In the genomic region with DNA sequence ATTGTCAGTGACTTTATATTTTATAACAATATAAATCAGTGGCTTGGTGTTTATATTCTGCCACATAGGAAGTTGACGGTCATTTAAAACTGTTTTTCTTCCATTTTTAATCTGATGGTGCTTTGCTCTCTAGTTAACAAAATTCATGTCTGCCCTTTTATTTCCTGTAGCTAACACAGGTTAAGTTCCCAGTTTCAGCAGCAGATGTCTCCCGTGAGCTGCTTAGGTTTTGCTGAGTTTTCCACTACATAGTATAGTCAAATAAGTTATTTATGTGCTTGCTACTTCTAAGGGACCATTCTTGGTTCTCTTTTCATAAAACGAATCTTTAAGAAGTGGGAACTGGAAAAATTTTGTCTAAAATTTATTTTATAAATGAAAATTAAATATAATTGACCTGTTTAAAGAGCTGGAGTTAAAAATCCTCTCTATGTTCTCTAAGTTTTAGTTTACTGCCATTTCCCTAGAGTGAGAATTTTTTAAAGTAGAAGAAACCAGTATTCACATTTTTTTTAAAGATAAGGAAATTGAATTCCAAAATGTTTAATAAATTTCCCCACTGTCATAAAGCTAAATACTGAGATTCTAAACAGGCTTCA, we compare ENCODE assay signal across 8 cellular contexts. TPM values are rescaled to one million over a fixed set of nuclear protein-coding genes. Genes with fewer than 3 reads are reported as not detected.
DNase-seq lines count a peak whose midpoint lies in the region; ATAC-seq and TF ChIP-seq lines count a peak whose summit lies in the region.

No MANE protein-coding gene starts in this region.

- H3K27ac Mint-ChIP-seq in neural crest cell (ENCODE audit: unreplicated experiment) = no peak overlapping the region

- DNase-seq in A172 (ENCODE audit: low spot score) = peak; percentile 55
- peak; percentile 44 for DNase-seq in GM12864 (ENCODE audit: low read depth)
- DNase-seq in NOMO-1 treated with DMSO at 0.1 percent for 48 hours (lab: John Stamatoyannopoulos, UW; ENCODE audit: unreplicated experiment) = peak; percentile 69
- peak; percentile 54 for DNase-seq in activated T-cell treated with anti-CD3 and anti-CD28 coated beads for 4 hours
- DNase-seq in fibroblast of gingiva (ENCODE audit: low read depth) = peak; percentile 61
- peak; percentile 54 for DNase-seq in neural crest cell (ENCODE audit: low read depth, low spot score)
- DNase-seq in thoracic aorta (ENCODE audit: low spot score) = peak; percentile 11

- no peak overlapping the region for H3K4me3 Mint-ChIP-seq in neural crest cell

- peaks cover 18 to 24% of the 10 kb centered on the region in 2 donors for H3K4me1 ChIP-seq in thoracic aorta (ENCODE audit: control insufficient read depth in 1 of 2, low read depth in 2 of 2)

- H3K36me3 Mint-ChIP-seq in neural crest cell (ENCODE audit: low read depth) = peaks cover 12% of the 10 kb centered on the region

- H3K4me3 ChIP-seq in GM12864 (ENCODE audit: low read depth, low read length) (no peak overlapping the region), thoracic aorta (no peak overlapping the region)

- ATAC-seq in HG03064 (IDR thresholded peaks at IDR 0.05; ENCODE audit: low read depth, unreplicated experiment) (peak; percentile 81), thoracic aorta (ENCODE audit: insufficient number of reproducible peaks, low FRiP score, low read depth) (peak; percentile 67)

- no peaks in the 10 kb centered on the region for H3K9me3 Mint-ChIP-seq in neural crest cell

- H3K27me3 ChIP-seq in thoracic aorta (replicated peaks; ENCODE audit: insufficient read depth) = no peaks in the 10 kb centered on the region

- H3K27ac ChIP-seq in thoracic aorta = peak overlapping the region; percentile 51 to 62

- peaks cover 16% of the 10 kb centered on the region for H3K36me3 ChIP-seq in thoracic aorta

- no peaks in the 10 kb centered on the region for H3K4me1 Mint-ChIP-seq in neural crest cell

- TF ChIP-seq CTCF in GM12864 (IDR thresholded peaks at IDR 0.05; ENCODE audit: low read depth, low read length, missing control alignments) (peak; percentile 76), neural crest cell (conservative IDR thresholded peaks at IDR 0.05) (peak; percentile 85), thoracic aorta (IDR thresholded peaks at IDR 0.05) (peak; percentile 85)

- H3K27me3 Mint-ChIP-seq in neural crest cell (ENCODE audit: low read depth) = no peaks in the 10 kb centered on the region

- H3K9me3 ChIP-seq in thoracic aorta = peaks cover 11% of the 10 kb centered on the region

RNA-seq across cellular contexts. Expression of a gene that starts 20.6 kb away (rescaled TPM):
- 0.07 TPM in 1 of 2 replicates, not detected in the other for total RNA-seq in A172 (2014; rRNA removed; shearing (Covaris generic))
- not detected in 2 replicates for total RNA-seq in neural crest cell
- total RNA-seq in thoracic aorta = 1 to 10 TPM; 2.8 to 9.2 TPM

RNA-seq across cellular contexts. Expression of a gene that starts 47.5 kb away (rescaled TPM):
- total RNA-seq in A172 (2014; rRNA removed; shearing (Covaris generic)) = 206 and 259 TPM in 2 replicates
- total RNA-seq in neural crest cell = 128 and 146 TPM in 2 replicates
- 10 to 100 TPM; 42.2 to 73.5 TPM for total RNA-seq in thoracic aorta

Comparison
In these comparisons a context has a peak if more than half of its experiments do, and no peak if none do; other contexts are left out.
1. DNase-seq: peak in every context shown above with its lines; median percentile 69 in NOMO-1 treated with DMSO at 0.1 percent for 48 hours; 61 in fibroblast of gingiva; 55 in A172; 54 in activated T-cell treated with anti-CD3 and anti-CD28 coated beads for 4 hours; 54 in neural crest cell; 44 in GM12864; 11 in thoracic aorta.